9 cellular contexts compared by ENCODE assay signal in the genomic region with DNA sequence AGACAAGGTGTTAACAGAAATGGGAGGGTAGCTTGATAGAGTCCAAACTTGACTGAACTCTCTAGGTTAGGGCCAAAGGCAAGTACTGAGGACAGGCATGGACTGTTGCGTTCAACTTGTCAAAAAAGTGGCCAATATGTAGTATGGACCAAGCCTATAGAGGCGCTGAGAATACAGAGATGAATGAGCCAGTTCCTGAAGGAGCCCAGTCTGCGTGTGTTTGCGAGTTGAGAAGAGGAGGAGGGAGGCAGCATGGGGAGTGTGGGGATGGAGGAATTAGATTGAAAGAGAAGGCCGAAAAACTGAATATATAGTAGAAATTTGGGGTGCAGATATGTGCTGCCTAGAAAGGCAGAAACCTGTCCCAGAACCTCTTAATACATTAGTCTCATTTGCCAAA. TPM values are rescaled to one million over a fixed set of nuclear protein-coding genes. Genes with fewer than 3 reads are reported as not detected.
DNase-seq lines count a peak whose midpoint lies in the region; ATAC-seq, FAIRE-seq and TF ChIP-seq lines count a peak whose summit lies in the region.
"Had no signal": no experiment of that assay in that cellular context is flagged by ENCODE, and none has a peak within 500 bp of the region (broad histone marks: within the 10 kb centered on the region; RNA-seq: fewer than 3 reads in every experiment).

No MANE protein-coding gene starts in this region.

- CTCF ChIA-PET in WTC11 (lab: Charles Lee): interaction anchor here (1.0 kb wide), 1 partner anchor 153 kb away, joined by 3 read pairs; no protein-coding TSS in a partner anchor

- H3K36me3 Mint-ChIP-seq in WTC11: no peaks in the 10 kb centered on the region

- peak; percentile 51 for DNase-seq in NCI-H82 (lab: John Stamatoyannopoulos, UW)
- DNase-seq in NCI-H82 treated with DMSO at 0.1 percent for 48 hours (lab: John Stamatoyannopoulos, UW; ENCODE audit: unreplicated experiment): no peak
- peak; percentile 48 for DNase-seq in HTR-8/SVneo (ENCODE audit: insufficient read length, low spot score)
- no peak for DNase-seq in WTC11 (ENCODE audit: low spot score)
- DNase-seq in germinal center (ENCODE audit: low spot score): peak; percentile 8
- DNase-seq in psoas muscle: no peak
- no peak for DNase-seq in medulla oblongata (ENCODE audit: extremely low spot score)

- H3K4me3 ChIP-seq in psoas muscle: peak overlapping the region; percentile 95

- intact Hi-C loops in psoas muscle (cut with DNase I): loop anchor here in 1 of 2 donors (10.0 kb wide), 1 partner anchor 425 kb away; no protein-coding TSS in a partner anchor

- peak; percentile 4; the same call in 1 of the 2 replicates for ATAC-seq in WTC11
- ATAC-seq in psoas muscle: peak in 1 of 4 donors; percentile 6
- ATAC-seq in HG03045 (IDR thresholded peaks at IDR 0.05; ENCODE audit: unreplicated experiment): no peak

- 17 to 20% (median 20%) methylated on average over 5 of the region's 5 CpGs for WGBS in psoas muscle, 3 donors

- peak overlapping the region; percentile 24 for H3K27ac Mint-ChIP-seq in WTC11

- peaks cover 0 to under 1% (median 0%) of the 10 kb centered on the region in 3 donors for H3K27me3 ChIP-seq in psoas muscle (ENCODE audit: insufficient read depth in 3 of 3, low read length in 2 of 3)

- no peak for TF ChIP-seq CTCF in WTC11 (IDR thresholded peaks at IDR 0.05)
- no peak for TF ChIP-seq CTCF in psoas muscle (IDR thresholded peaks at IDR 0.05)

- no peaks in the 10 kb centered on the region for H3K36me3 ChIP-seq in psoas muscle (ENCODE audit: insufficient read depth in 1 of 2, low read depth in 1 of 2)

- no peaks in the 10 kb centered on the region for H3K27me3 Mint-ChIP-seq in WTC11 (ENCODE audit: low read depth)

- no peaks in the 10 kb centered on the region for H3K9me3 Mint-ChIP-seq in WTC11

- H3K4me1 ChIP-seq in psoas muscle: no peaks in the 10 kb centered on the region

- H3K27ac ChIP-seq in psoas muscle: peak overlapping the region; percentile 82

- FAIRE-seq in HTR-8/SVneo (lab: Jason Lieb, UNC): no peak
- FAIRE-seq: colon had no signal

- no peaks in the 10 kb centered on the region for H3K9me3 ChIP-seq in psoas muscle

- POLR2A ChIA-PET in WTC11 (lab: Charles Lee): no interaction called here

- H3K4me1 Mint-ChIP-seq in WTC11: peaks cover 35% of the 10 kb centered on the region

- H3K4me3 Mint-ChIP-seq in WTC11: peak overlapping the region; percentile 92

TF ChIP-seq in WTC11, 78 proteins besides CTCF, POLR2A, EP300 and RAD21 (continues in another document):
- TF ChIP-seq EMX1 (CRISPR knock-in tag; IDR thresholded peaks at IDR 0.05): no peak
- TF ChIP-seq, protein P1, sequence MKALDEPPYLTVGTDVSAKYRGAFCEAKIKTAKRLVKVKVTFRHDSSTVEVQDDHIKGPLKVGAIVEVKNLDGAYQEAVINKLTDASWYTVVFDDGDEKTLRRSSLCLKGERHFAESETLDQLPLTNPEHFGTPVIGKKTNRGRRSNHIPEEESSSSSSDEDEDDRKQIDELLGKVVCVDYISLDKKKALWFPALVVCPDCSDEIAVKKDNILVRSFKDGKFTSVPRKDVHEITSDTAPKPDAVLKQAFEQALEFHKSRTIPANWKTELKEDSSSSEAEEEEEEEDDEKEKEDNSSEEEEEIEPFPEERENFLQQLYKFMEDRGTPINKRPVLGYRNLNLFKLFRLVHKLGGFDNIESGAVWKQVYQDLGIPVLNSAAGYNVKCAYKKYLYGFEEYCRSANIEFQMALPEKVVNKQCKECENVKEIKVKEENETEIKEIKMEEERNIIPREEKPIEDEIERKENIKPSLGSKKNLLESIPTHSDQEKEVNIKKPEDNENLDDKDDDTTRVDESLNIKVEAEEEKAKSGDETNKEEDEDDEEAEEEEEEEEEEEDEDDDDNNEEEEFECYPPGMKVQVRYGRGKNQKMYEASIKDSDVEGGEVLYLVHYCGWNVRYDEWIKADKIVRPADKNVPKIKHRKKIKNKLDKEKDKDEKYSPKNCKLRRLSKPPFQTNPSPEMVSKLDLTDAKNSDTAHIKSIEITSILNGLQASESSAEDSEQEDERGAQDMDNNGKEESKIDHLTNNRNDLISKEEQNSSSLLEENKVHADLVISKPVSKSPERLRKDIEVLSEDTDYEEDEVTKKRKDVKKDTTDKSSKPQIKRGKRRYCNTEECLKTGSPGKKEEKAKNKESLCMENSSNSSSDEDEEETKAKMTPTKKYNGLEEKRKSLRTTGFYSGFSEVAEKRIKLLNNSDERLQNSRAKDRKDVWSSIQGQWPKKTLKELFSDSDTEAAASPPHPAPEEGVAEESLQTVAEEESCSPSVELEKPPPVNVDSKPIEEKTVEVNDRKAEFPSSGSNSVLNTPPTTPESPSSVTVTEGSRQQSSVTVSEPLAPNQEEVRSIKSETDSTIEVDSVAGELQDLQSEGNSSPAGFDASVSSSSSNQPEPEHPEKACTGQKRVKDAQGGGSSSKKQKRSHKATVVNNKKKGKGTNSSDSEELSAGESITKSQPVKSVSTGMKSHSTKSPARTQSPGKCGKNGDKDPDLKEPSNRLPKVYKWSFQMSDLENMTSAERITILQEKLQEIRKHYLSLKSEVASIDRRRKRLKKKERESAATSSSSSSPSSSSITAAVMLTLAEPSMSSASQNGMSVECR (CRISPR knock-in tag; IDR thresholded peaks at IDR 0.05; ENCODE audit: borderline replicate concordance): no peak
- no peak for TF ChIP-seq OVOL2 (CRISPR knock-in tag; IDR thresholded peaks at IDR 0.05; ENCODE audit: borderline replicate concordance)
- TF ChIP-seq, protein P2, sequence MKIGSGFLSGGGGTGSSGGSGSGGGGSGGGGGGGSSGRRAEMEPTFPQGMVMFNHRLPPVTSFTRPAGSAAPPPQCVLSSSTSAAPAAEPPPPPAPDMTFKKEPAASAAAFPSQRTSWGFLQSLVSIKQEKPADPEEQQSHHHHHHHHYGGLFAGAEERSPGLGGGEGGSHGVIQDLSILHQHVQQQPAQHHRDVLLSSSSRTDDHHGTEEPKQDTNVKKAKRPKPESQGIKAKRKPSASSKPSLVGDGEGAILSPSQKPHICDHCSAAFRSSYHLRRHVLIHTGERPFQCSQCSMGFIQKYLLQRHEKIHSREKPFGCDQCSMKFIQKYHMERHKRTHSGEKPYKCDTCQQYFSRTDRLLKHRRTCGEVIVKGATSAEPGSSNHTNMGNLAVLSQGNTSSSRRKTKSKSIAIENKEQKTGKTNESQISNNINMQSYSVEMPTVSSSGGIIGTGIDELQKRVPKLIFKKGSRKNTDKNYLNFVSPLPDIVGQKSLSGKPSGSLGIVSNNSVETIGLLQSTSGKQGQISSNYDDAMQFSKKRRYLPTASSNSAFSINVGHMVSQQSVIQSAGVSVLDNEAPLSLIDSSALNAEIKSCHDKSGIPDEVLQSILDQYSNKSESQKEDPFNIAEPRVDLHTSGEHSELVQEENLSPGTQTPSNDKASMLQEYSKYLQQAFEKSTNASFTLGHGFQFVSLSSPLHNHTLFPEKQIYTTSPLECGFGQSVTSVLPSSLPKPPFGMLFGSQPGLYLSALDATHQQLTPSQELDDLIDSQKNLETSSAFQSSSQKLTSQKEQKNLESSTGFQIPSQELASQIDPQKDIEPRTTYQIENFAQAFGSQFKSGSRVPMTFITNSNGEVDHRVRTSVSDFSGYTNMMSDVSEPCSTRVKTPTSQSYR (CRISPR knock-in tag; IDR thresholded peaks at IDR 0.05): no peak
- TF ChIP-seq, protein P3, sequence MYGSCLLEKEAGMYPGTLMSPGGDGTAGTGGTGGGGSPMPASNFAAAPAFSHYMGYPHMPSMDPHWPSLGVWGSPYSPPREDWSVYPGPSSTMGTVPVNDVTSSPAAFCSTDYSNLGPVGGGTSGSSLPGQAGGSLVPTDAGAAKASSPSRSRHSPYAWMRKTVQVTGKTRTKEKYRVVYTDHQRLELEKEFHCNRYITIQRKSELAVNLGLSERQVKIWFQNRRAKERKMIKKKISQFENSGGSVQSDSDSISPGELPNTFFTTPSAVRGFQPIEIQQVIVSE (CRISPR knock-in tag; IDR thresholded peaks at IDR 0.05; ENCODE audit: borderline replicate concordance): no peak
- TF ChIP-seq ZNF138 (CRISPR knock-in tag; conservative IDR thresholded peaks at IDR 0.05): no peak
- no peak for TF ChIP-seq SP1 (CRISPR knock-in tag; conservative IDR thresholded peaks at IDR 0.05)
- TF ChIP-seq MYBL2 (CRISPR knock-in tag; IDR thresholded peaks at IDR 0.05): no peak
- TF ChIP-seq FOXJ3 (CRISPR knock-in tag; IDR thresholded peaks at IDR 0.05; ENCODE audit: borderline replicate concordance): no peak
- TF ChIP-seq, protein P4, sequence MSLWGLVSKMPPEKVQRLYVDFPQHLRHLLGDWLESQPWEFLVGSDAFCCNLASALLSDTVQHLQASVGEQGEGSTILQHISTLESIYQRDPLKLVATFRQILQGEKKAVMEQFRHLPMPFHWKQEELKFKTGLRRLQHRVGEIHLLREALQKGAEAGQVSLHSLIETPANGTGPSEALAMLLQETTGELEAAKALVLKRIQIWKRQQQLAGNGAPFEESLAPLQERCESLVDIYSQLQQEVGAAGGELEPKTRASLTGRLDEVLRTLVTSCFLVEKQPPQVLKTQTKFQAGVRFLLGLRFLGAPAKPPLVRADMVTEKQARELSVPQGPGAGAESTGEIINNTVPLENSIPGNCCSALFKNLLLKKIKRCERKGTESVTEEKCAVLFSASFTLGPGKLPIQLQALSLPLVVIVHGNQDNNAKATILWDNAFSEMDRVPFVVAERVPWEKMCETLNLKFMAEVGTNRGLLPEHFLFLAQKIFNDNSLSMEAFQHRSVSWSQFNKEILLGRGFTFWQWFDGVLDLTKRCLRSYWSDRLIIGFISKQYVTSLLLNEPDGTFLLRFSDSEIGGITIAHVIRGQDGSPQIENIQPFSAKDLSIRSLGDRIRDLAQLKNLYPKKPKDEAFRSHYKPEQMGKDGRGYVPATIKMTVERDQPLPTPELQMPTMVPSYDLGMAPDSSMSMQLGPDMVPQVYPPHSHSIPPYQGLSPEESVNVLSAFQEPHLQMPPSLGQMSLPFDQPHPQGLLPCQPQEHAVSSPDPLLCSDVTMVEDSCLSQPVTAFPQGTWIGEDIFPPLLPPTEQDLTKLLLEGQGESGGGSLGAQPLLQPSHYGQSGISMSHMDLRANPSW (CRISPR knock-in tag; conservative IDR thresholded peaks at IDR 0.05; ENCODE audit: low read depth): no peak
- TF ChIP-seq ETV6 (CRISPR knock-in tag; IDR thresholded peaks at IDR 0.05): no peak
- TF ChIP-seq, protein P5, sequence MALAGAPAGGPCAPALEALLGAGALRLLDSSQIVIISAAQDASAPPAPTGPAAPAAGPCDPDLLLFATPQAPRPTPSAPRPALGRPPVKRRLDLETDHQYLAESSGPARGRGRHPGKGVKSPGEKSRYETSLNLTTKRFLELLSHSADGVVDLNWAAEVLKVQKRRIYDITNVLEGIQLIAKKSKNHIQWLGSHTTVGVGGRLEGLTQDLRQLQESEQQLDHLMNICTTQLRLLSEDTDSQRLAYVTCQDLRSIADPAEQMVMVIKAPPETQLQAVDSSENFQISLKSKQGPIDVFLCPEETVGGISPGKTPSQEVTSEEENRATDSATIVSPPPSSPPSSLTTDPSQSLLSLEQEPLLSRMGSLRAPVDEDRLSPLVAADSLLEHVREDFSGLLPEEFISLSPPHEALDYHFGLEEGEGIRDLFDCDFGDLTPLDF (CRISPR knock-in tag; IDR thresholded peaks at IDR 0.05): no peak
- no peak for TF ChIP-seq CBFB (CRISPR knock-in tag; IDR thresholded peaks at IDR 0.05; ENCODE audit: low read depth)

RNA-seq across cellular contexts. Expression of a gene that starts 0.6 kb away (rescaled TPM):
- total RNA-seq in WTC11 (2021) (68.3 to 76.6 TPM (median 71.0 TPM) in 3 replicates), psoas muscle (1 to 10 TPM; 3.1 to 3.9 (median 3.5) TPM)
- 1 to 10 TPM in 2 of 3 donors, under 1 TPM in 1; 0.87 to 1.8 (median 1.5) TPM for polyA plus RNA-seq in psoas muscle

Comparison
In these comparisons a context has a peak if more than half of its experiments do, and no peak if none do; other contexts are left out.
1. DNase-seq: peak in NCI-H82 (single experiment), HTR-8/SVneo (single experiment) and germinal center (single experiment); none in NCI-H82 treated with DMSO at 0.1 percent for 48 hours (single experiment), WTC11 (single experiment), psoas muscle (0 of 2) and medulla oblongata (single experiment).
2. RNA of a gene that starts 0.6 kb away (total RNA-seq): 68.3 to 76.6 TPM in WTC11; 3.1 to 3.9 TPM in psoas muscle; every median in the first group is over 10 times any median in the second.